In the genomic region with DNA sequence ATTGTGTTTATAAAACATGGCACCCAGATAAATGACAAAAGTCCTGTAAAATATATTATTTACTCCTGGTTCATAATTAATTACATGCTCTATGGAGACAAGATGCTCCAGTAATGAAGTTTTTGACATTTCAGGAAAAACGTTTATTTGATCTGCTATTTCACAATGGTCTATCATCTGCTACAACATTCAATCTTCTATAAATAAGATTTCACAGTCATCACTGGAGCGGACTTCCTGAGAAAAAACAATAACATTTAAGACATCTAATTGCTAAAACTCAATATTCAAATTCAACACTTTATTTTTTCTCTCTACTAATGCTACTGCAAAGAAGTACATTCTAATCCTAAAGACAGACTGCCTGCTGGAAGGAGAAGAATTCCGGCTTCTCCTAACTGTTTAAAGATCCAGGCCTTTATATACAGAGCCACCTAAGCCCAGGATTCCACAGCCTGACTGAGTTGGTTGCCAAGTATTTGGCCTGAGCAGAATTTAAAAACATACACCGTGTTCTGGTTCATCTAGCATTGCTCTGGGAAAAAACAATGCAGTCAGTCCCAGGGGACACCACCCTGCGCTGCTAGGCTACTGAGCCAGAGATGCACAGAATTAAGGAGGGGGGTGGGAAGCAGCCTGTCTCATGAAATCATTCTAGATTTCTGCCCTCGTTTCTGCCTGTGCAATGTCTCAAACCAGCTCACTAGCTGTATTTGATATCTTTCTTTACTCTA, we compare ENCODE assay signal across 9 cellular contexts. TPM values are rescaled to one million over a fixed set of nuclear protein-coding genes. Genes with fewer than 3 reads are reported as not detected.
A peak's percentile ranks its signal among the peaks of the same experiment; 100 is the strongest.
DNase-seq lines count a peak whose midpoint lies in the region; ATAC-seq and TF ChIP-seq lines count a peak whose summit lies in the region.
"Had no signal": no experiment of that assay in that cellular context is flagged by ENCODE, and none has a peak within 500 bp of the region (broad histone marks: within the 10 kb centered on the region; RNA-seq: fewer than 3 reads in every experiment).

No MANE protein-coding gene starts in this region.

- H3K9me3 Mint-ChIP-seq in activated naive CD4-positive, alpha-beta T cell treated with anti-CD3 and anti-CD28 coated beads for 36 hours = peaks cover 1% of the 10 kb centered on the region
- no peaks in the 10 kb centered on the region for H3K9me3 Mint-ChIP-seq in activated CD8-positive, alpha-beta memory T cell treated with anti-CD3 and anti-CD28 coated beads, Interleukin-2, amount 10 ng/mL, durations not matched to agents 7 days and 5 days (ENCODE audit: low read depth)
- H3K9me3 Mint-ChIP-seq: activated naive CD8-positive, alpha-beta T cell treated with anti-CD3 and anti-CD28 coated beads, Interleukin-2, amount 10 ng/mL, durations not matched to agents 7 days and 5 days had no signal

- intact Hi-C loops in activated naive CD4-positive, alpha-beta T cell treated with anti-CD3 and anti-CD28 coated beads for 36 hours (cut with micrococcal nuclease) = no loop called here

- H3K4me3 Mint-ChIP-seq in activated naive CD4-positive, alpha-beta T cell treated with anti-CD3 and anti-CD28 coated beads for 36 hours = no peak overlapping the region
- H3K4me3 Mint-ChIP-seq in activated CD8-positive, alpha-beta memory T cell treated with anti-CD3 and anti-CD28 coated beads, Interleukin-2, amount 10 ng/mL, durations not matched to agents 7 days and 5 days = no peak overlapping the region
- H3K4me3 Mint-ChIP-seq: activated naive CD8-positive, alpha-beta T cell treated with anti-CD3 and anti-CD28 coated beads, Interleukin-2, amount 10 ng/mL, durations not matched to agents 7 days and 5 days had no signal

- H3K4me3 ChIP-seq in astrocyte of the cerebellum (ENCODE audit: low read depth, low read length) = no peak overlapping the region

- no peak for TF ChIP-seq CTCF in astrocyte of the cerebellum (IDR thresholded peaks at IDR 0.05; ENCODE audit: low read depth, low read length, missing control alignments)

- H3K36me3 Mint-ChIP-seq in activated naive CD4-positive, alpha-beta T cell treated with anti-CD3 and anti-CD28 coated beads for 36 hours (ENCODE audit: low read depth) = no peaks in the 10 kb centered on the region
- no peaks in the 10 kb centered on the region for H3K36me3 Mint-ChIP-seq in activated CD8-positive, alpha-beta memory T cell treated with anti-CD3 and anti-CD28 coated beads, Interleukin-2, amount 10 ng/mL, durations not matched to agents 7 days and 5 days
- H3K36me3 Mint-ChIP-seq: activated naive CD8-positive, alpha-beta T cell treated with anti-CD3 and anti-CD28 coated beads, Interleukin-2, amount 10 ng/mL, durations not matched to agents 7 days and 5 days had no signal

- DNase-seq in astrocyte of the cerebellum (ENCODE audit: low read depth) (peak; percentile 76), hippocampal formation (lab: John Stamatoyannopoulos, UW) (peak; percentile 7 to 49), superior temporal gyrus (ENCODE audit: extremely low spot score) (peak; percentile 62), T-helper 1 cell (no peak)
- DNase-seq in activated naive CD4-positive, alpha-beta T cell treated with anti-CD3 and anti-CD28 coated beads for 36 hours = no peak
- no peak for DNase-seq in activated CD8-positive, alpha-beta memory T cell treated with anti-CD3 and anti-CD28 coated beads, Interleukin-2, amount 10 ng/mL, durations not matched to agents 7 days and 5 days
- DNase-seq: activated naive CD8-positive, alpha-beta T cell treated with anti-CD3 and anti-CD28 coated beads, Interleukin-2, amount 10 ng/mL, durations not matched to agents 7 days and 5 days had no signal

- no peak overlapping the region for H3K27ac Mint-ChIP-seq in activated naive CD4-positive, alpha-beta T cell treated with anti-CD3 and anti-CD28 coated beads for 36 hours
- no peak overlapping the region for H3K27ac Mint-ChIP-seq in activated CD8-positive, alpha-beta memory T cell treated with anti-CD3 and anti-CD28 coated beads, Interleukin-2, amount 10 ng/mL, durations not matched to agents 7 days and 5 days
- H3K27ac Mint-ChIP-seq: activated naive CD8-positive, alpha-beta T cell treated with anti-CD3 and anti-CD28 coated beads, Interleukin-2, amount 10 ng/mL, durations not matched to agents 7 days and 5 days had no signal

- CTCF ChIA-PET in activated naive CD4-positive, alpha-beta T cell treated with anti-CD3 and anti-CD28 coated beads for 36 hours (lab: Charles Lee) = no interaction called here
- CTCF ChIA-PET in activated CD8-positive, alpha-beta memory T cell treated with anti-CD3 and anti-CD28 coated beads, Interleukin-2, amount 10 ng/mL, durations not matched to agents 7 days and 5 days (lab: Charles Lee) = no interaction called here

- H3K27me3 Mint-ChIP-seq in activated naive CD4-positive, alpha-beta T cell treated with anti-CD3 and anti-CD28 coated beads for 36 hours (ENCODE audit: low read depth) = peaks cover 2% of the 10 kb centered on the region
- H3K27me3 Mint-ChIP-seq in activated CD8-positive, alpha-beta memory T cell treated with anti-CD3 and anti-CD28 coated beads, Interleukin-2, amount 10 ng/mL, durations not matched to agents 7 days and 5 days = no peaks in the 10 kb centered on the region
- H3K27me3 Mint-ChIP-seq: activated naive CD8-positive, alpha-beta T cell treated with anti-CD3 and anti-CD28 coated beads, Interleukin-2, amount 10 ng/mL, durations not matched to agents 7 days and 5 days had no signal

- no peaks in the 10 kb centered on the region for H3K4me1 Mint-ChIP-seq in activated naive CD4-positive, alpha-beta T cell treated with anti-CD3 and anti-CD28 coated beads for 36 hours (ENCODE audit: low read depth)
- no peaks in the 10 kb centered on the region for H3K4me1 Mint-ChIP-seq in activated CD8-positive, alpha-beta memory T cell treated with anti-CD3 and anti-CD28 coated beads, Interleukin-2, amount 10 ng/mL, durations not matched to agents 7 days and 5 days
- H3K4me1 Mint-ChIP-seq: activated naive CD8-positive, alpha-beta T cell treated with anti-CD3 and anti-CD28 coated beads, Interleukin-2, amount 10 ng/mL, durations not matched to agents 7 days and 5 days had no signal

- in situ Hi-C loops in astrocyte of the cerebellum (cut with HindIII; ENCODE audit: low sequenced_read_pairs) = no loop called here

- peak; percentile 67 for ATAC-seq in HG03196 (IDR thresholded peaks at IDR 0.05; ENCODE audit: unreplicated experiment)
- no peak for ATAC-seq in HG02852 (IDR thresholded peaks at IDR 0.05; ENCODE audit: unreplicated experiment)
- no peak for ATAC-seq in activated CD8-positive, alpha-beta memory T cell treated with anti-CD3 and anti-CD28 coated beads, Interleukin-2, amount 10 ng/mL, durations not matched to agents 7 days and 5 days

RNA-seq across cellular contexts. Expression of a gene that starts 58.0 kb away (rescaled TPM):
- not detected for total RNA-seq in activated naive CD4-positive, alpha-beta T cell treated with anti-CD3 and anti-CD28 coated beads for 36 hours
- under 1 TPM; 0.07 to 0.09 TPM for total RNA-seq in activated CD8-positive, alpha-beta memory T cell treated with anti-CD3 and anti-CD28 coated beads, Interleukin-2, amount 10 ng/mL, durations not matched to agents 7 days and 5 days
- total RNA-seq: activated naive CD8-positive, alpha-beta T cell treated with anti-CD3 and anti-CD28 coated beads, Interleukin-2, amount 10 ng/mL, durations not matched to agents 7 days and 5 days had no signal

Comparison
In these comparisons a context has a peak if more than half of its experiments do, and no peak if none do; other contexts are left out.
1. DNase-seq: peak in astrocyte of the cerebellum (single experiment), hippocampal formation (2 of 2) and superior temporal gyrus (single experiment); none in T-helper 1 cell (0 of 5), activated naive CD4-positive, alpha-beta T cell treated with anti-CD3 and anti-CD28 coated beads for 36 hours (single experiment) and activated CD8-positive, alpha-beta memory T cell treated with anti-CD3 and anti-CD28 coated beads, Interleukin-2, amount 10 ng/mL, durations not matched to agents 7 days and 5 days (single experiment).